23 cellular contexts compared by ENCODE assay signal in genomic region chr2:235070063-235070706, GRCh38.
DNase-seq lines count a peak whose midpoint lies in the region; ATAC-seq and TF ChIP-seq lines count a peak whose summit lies in the region.
"Had no signal": no experiment of that assay in that cellular context is flagged by ENCODE, and none has a peak within 500 bp of the region (broad histone marks: within the 10 kb centered on the region; RNA-seq: fewer than 3 reads in every experiment).

No MANE protein-coding gene starts in this region.

- H3K27me3 Mint-ChIP-seq in GM23338 (ENCODE audit: insufficient read depth, low read depth, poor library complexity) (peaks cover 6% of the 10 kb centered on the region), neural crest cell (ENCODE audit: low read depth) (no peaks in the 10 kb centered on the region)

- no peaks in the 10 kb centered on the region for H3K79me2 ChIP-seq in GM23338 (replicated peaks; ENCODE audit: insufficient read depth)

- peak; percentile 57 for DNase-seq in GM23338 (ENCODE audit: low spot score)
- DNase-seq in RWPE2 (ENCODE audit: low spot score): no peak
- DNase-seq in fibroblast of peridontal ligament (ENCODE audit: extremely low read depth): peak; percentile 28
- DNase-seq in neural crest cell (ENCODE audit: low read depth, low spot score): no peak
- no peak for DNase-seq in medulla oblongata (ENCODE audit: extremely low spot score)
- DNase-seq in coronary artery (ENCODE audit: low spot score): no peak
- DNase-seq: activated CD4-positive, alpha-beta T cell treated with anti-CD3 and anti-CD28 coated beads for 4 hours; activated gamma-delta T cell treated with Interleukin-2 at 50 U/mL for 16 hours; colonic mucosa; DMS79 treated with DMSO at 0.1 percent for 48 hours; glutamatergic neuron; islet precursor cell; MM.1S; NCI-H2029 treated with DMSO at 0.1 percent for 48 hours; NCI-H526; right cardiac atrium; stimulated activated naive CD8-positive, alpha-beta T cell treated with anti-CD3 and anti-CD28 coated beads, Interleukin-15, Interleukin-2, amounts not matched to agents 100 U/mL and 50 U/mL, for 24 hours; upper lobe of left lung had no signal

- H3K27ac ChIP-seq in GM23338 (ENCODE audit: low read depth) (no peak overlapping the region), RWPE2 (ENCODE audit: poor library complexity, severe bottlenecking) (no peak overlapping the region), coronary artery (no peak overlapping the region)
- H3K27ac ChIP-seq: colonic mucosa, SK-N-MC, upper lobe of left lung had no signal

- H2AFZ ChIP-seq in GM23338: peak overlapping the region; percentile 80; the same call in 1 of the 2 replicates

- no peaks in the 10 kb centered on the region for H3K9me3 ChIP-seq in RWPE2 (ENCODE audit: severe bottlenecking)
- H3K9me3 ChIP-seq: colonic mucosa, upper lobe of left lung had no signal

- H3K9me2 ChIP-seq in GM23338 (ENCODE audit: insufficient read depth): no peaks in the 10 kb centered on the region

- H3K4me3 Mint-ChIP-seq in GM23338 (no peak overlapping the region), neural crest cell (no peak overlapping the region)
- H3K4me3 Mint-ChIP-seq: CD8-positive, alpha-beta T cell; mesothelial cell of epicardium had no signal

- no peak for TF ChIP-seq CTCF in GM23338 (conservative IDR thresholded peaks at IDR 0.05; ENCODE audit: low read depth in 2 of 2)
- no peak for TF ChIP-seq CTCF in RWPE2 (IDR thresholded peaks at IDR 0.05; ENCODE audit: poor library complexity, severe bottlenecking)
- TF ChIP-seq CTCF in neural crest cell (conservative IDR thresholded peaks at IDR 0.05): no peak
- TF ChIP-seq CTCF in coronary artery (IDR thresholded peaks at IDR 0.05): no peak

- H3K27me3 ChIP-seq in GM23338 (ENCODE audit: insufficient read depth) (no peaks in the 10 kb centered on the region), RWPE2 (ENCODE audit: insufficient read depth, poor library complexity, severe bottlenecking) (no peaks in the 10 kb centered on the region)
- H3K27me3 ChIP-seq: colonic mucosa, upper lobe of left lung had no signal

- H3K9me3 Mint-ChIP-seq in GM23338 (no peaks in the 10 kb centered on the region; the same call in 2 of the 3 replicates), neural crest cell (no peaks in the 10 kb centered on the region)
- H3K9me3 Mint-ChIP-seq: CD8-positive, alpha-beta T cell had no signal

- peak overlapping the region; percentile 83 for H3K27ac Mint-ChIP-seq in GM23338
- peak overlapping the region; percentile 71 for H3K27ac Mint-ChIP-seq in neural crest cell (ENCODE audit: unreplicated experiment)
- H3K27ac Mint-ChIP-seq: CD8-positive, alpha-beta T cell; mesothelial cell of epicardium had no signal

- H3K4me1 ChIP-seq in GM23338 (ENCODE audit: insufficient read depth) (peaks cover 21% of the 10 kb centered on the region; the same call in 1 of the 2 replicates), RWPE2 (ENCODE audit: insufficient read depth, poor library complexity, severe bottlenecking) (peaks cover 9% of the 10 kb centered on the region)
- H3K4me1 ChIP-seq: colonic mucosa, upper lobe of left lung had no signal

- no peak overlapping the region for H3K4me3 ChIP-seq in GM23338
- no peak overlapping the region for H3K4me3 ChIP-seq in RWPE2 (ENCODE audit: severe bottlenecking)
- H3K4me3 ChIP-seq in coronary artery: no peak overlapping the region
- H3K4me3 ChIP-seq: colonic mucosa, SK-N-MC, upper lobe of left lung had no signal

- H3K36me3 Mint-ChIP-seq in GM23338 (ENCODE audit: low read depth) (no peaks in the 10 kb centered on the region), neural crest cell (ENCODE audit: low read depth) (no peaks in the 10 kb centered on the region)
- H3K36me3 Mint-ChIP-seq: CD8-positive, alpha-beta T cell had no signal

- H3K36me3 ChIP-seq in GM23338 (ENCODE audit: insufficient read depth) (no peaks in the 10 kb centered on the region), RWPE2 (ENCODE audit: low read depth) (no peaks in the 10 kb centered on the region)
- H3K36me3 ChIP-seq: colonic mucosa, upper lobe of left lung had no signal

- no peak overlapping the region for H3K4me2 ChIP-seq in GM23338

- no peaks in the 10 kb centered on the region for H3F3A ChIP-seq in GM23338 (replicated peaks; ENCODE audit: low read depth)

- no peaks in the 10 kb centered on the region for H4K20me1 ChIP-seq in GM23338 (replicated peaks; ENCODE audit: insufficient read depth)

- ATAC-seq in GM23338 (peak; percentile 93), RWPE2 (ENCODE audit: low read depth) (peak; percentile 93), GM21528 (IDR thresholded peaks at IDR 0.05; ENCODE audit: low FRiP score, unreplicated experiment) (no peak), HG03025 (IDR thresholded peaks at IDR 0.05; ENCODE audit: low FRiP score, unreplicated experiment) (no peak)
- ATAC-seq: CD8-positive, alpha-beta T cell; right cardiac atrium; stimulated activated naive CD8-positive, alpha-beta T cell treated with anti-CD3 and anti-CD28 coated beads, Interleukin-15, Interleukin-2, amounts not matched to agents 100 U/mL and 50 U/mL, for 24 hours had no signal

- peaks cover 27% of the 10 kb centered on the region for H3K4me1 Mint-ChIP-seq in GM23338
- H3K4me1 Mint-ChIP-seq in neural crest cell: peaks cover 29% of the 10 kb centered on the region

TF ChIP-seq in GM23338, 12 proteins besides CTCF, POLR2A, EP300 and RAD21:
- TF ChIP-seq POLR2AphosphoS5 (IDR thresholded peaks at IDR 0.05; ENCODE audit: low read depth): no peak
- no peak for TF ChIP-seq STAT1 (IDR thresholded peaks at IDR 0.05; ENCODE audit: unreplicated experiment)
- no peak for TF ChIP-seq ZNF331 (CRISPR knock-in tag; IDR thresholded peaks at IDR 0.05; ENCODE audit: low read depth)
- TF ChIP-seq JUNB (IDR thresholded peaks at IDR 0.05; ENCODE audit: unreplicated experiment): no peak
- TF ChIP-seq REST (IDR thresholded peaks at IDR 0.05; ENCODE audit: unreplicated experiment): no peak

Comparison
In these comparisons a context has a peak if more than half of its experiments do, and no peak if none do; other contexts are left out.
1. ATAC-seq: peak in GM23338 (single experiment) and RWPE2 (single experiment); none in GM21528 (single experiment) and HG03025 (single experiment).
2. DNase-seq: peak in GM23338 (single experiment) and fibroblast of peridontal ligament (single experiment); none in RWPE2 (single experiment), neural crest cell (single experiment), medulla oblongata (single experiment) and coronary artery (single experiment).